In the genomic region with DNA sequence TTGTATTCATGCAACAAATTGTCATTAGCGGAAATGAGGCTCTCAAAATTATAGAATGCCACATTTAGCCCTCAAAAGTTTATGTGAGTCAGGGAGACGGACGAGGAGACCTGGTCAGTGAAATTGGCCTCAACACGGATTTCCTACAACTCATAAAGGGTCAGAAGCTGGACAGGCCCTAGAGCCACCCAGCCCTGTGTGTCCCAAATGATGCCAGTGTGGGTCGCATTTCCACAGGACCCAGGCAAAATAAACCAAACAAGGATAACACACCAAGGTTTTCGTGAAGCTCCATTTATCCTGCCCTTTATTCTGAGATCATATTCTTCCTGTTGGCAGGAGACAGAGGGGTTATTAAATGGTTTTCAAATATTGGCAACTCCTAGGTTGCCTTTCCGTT, we compare ENCODE assay signal across 1 cellular context.
TF ChIP-seq lines count a peak whose summit lies in the region.

No MANE protein-coding gene starts in this region.

TF ChIP-seq in IMR-90, 13 proteins besides CTCF, POLR2A, EP300 and RAD21:
- TF ChIP-seq MAZ (IDR thresholded peaks at IDR 0.05; ENCODE audit: borderline replicate concordance, low read depth, low read length) (no peak), MXI1 (IDR thresholded peaks at IDR 0.05; ENCODE audit: borderline replicate concordance, low read depth, low read length) (no peak), RCOR1 (IDR thresholded peaks at IDR 0.05; ENCODE audit: insufficient replicate concordance, low read length) (no peak), SMC3 (IDR thresholded peaks at IDR 0.05; ENCODE audit: low read depth, low read length) (no peak), FOS (IDR thresholded peaks at IDR 0.05; ENCODE audit: low read depth, low read length) (no peak), RFX5 (IDR thresholded peaks at IDR 0.05; ENCODE audit: low read depth, low read length) (no peak), CHD1 (IDR thresholded peaks at IDR 0.05; ENCODE audit: low read depth, low read length) (no peak), CEBPB (IDR thresholded peaks at IDR 0.05; ENCODE audit: low read depth, low read length) (no peak), BHLHE40 (IDR thresholded peaks at IDR 0.05; ENCODE audit: low read depth, low read length) (no peak), MAFK (IDR thresholded peaks at IDR 0.05; ENCODE audit: low read depth, low read length) (no peak), NFE2L2 (IDR thresholded peaks at IDR 0.05; ENCODE audit: low read depth, low read length) (no peak)
- TF ChIP-seq, protein P1, sequence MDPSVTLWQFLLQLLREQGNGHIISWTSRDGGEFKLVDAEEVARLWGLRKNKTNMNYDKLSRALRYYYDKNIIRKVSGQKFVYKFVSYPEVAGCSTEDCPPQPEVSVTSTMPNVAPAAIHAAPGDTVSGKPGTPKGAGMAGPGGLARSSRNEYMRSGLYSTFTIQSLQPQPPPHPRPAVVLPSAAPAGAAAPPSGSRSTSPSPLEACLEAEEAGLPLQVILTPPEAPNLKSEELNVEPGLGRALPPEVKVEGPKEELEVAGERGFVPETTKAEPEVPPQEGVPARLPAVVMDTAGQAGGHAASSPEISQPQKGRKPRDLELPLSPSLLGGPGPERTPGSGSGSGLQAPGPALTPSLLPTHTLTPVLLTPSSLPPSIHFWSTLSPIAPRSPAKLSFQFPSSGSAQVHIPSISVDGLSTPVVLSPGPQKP (IDR thresholded peaks at IDR 0.05; ENCODE audit: borderline replicate concordance, low read depth, low read length) = no peak
- TF ChIP-seq, protein P2, sequence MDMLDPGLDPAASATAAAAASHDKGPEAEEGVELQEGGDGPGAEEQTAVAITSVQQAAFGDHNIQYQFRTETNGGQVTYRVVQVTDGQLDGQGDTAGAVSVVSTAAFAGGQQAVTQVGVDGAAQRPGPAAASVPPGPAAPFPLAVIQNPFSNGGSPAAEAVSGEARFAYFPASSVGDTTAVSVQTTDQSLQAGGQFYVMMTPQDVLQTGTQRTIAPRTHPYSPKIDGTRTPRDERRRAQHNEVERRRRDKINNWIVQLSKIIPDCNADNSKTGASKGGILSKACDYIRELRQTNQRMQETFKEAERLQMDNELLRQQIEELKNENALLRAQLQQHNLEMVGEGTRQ (IDR thresholded peaks at IDR 0.05; ENCODE audit: low read depth, low read length) = no peak
